ENCODE assay signal across 14 cellular contexts in genomic region chr1:41712687-41713086, GRCh38.
DNase-seq lines count a peak whose midpoint lies in the region; ATAC-seq and TF ChIP-seq lines count a peak whose summit lies in the region.
"Had no signal": no experiment of that assay in that cellular context is flagged by ENCODE, and none has a peak within 500 bp of the region (broad histone marks: within the 10 kb centered on the region; RNA-seq: fewer than 3 reads in every experiment).

No MANE protein-coding gene starts in this region.

- H3K4me3 ChIP-seq in DND-41 (ENCODE audit: low read depth in 1 of 2, low read length in 2 of 2): no peak overlapping the region
- no peak overlapping the region for H3K4me3 ChIP-seq in neural progenitor cell
- H3K4me3 ChIP-seq: body of pancreas had no signal

- no peaks in the 10 kb centered on the region for H3K9me3 Mint-ChIP-seq in dendritic cell treated with granulocyte-macrophage colony-stimulating factor and Interleukin-4, amounts not matched to agents 40 ng/mL and 50 ng/mL, for 4 days
- no peaks in the 10 kb centered on the region for H3K9me3 Mint-ChIP-seq in neural progenitor cell
- H3K9me3 Mint-ChIP-seq: endodermal cell had no signal

- H3K4me1 ChIP-seq in DND-41 (ENCODE audit: insufficient read depth, low read length): no peaks in the 10 kb centered on the region
- H3K4me1 ChIP-seq in neural progenitor cell: no peaks in the 10 kb centered on the region
- H3K4me1 ChIP-seq: body of pancreas had no signal

- H3K36me3 Mint-ChIP-seq in dendritic cell treated with granulocyte-macrophage colony-stimulating factor and Interleukin-4, amounts not matched to agents 40 ng/mL and 50 ng/mL, for 4 days (ENCODE audit: low read depth): no peaks in the 10 kb centered on the region
- no peaks in the 10 kb centered on the region for H3K36me3 Mint-ChIP-seq in neural progenitor cell

- H3K9me3 ChIP-seq in DND-41 (ENCODE audit: insufficient read depth, low read length, severe bottlenecking) (no peaks in the 10 kb centered on the region), neural progenitor cell (ENCODE audit: low read depth) (no peaks in the 10 kb centered on the region)
- H3K9me3 ChIP-seq: body of pancreas had no signal

- no peaks in the 10 kb centered on the region for H3F3A ChIP-seq in neural progenitor cell (ENCODE audit: low read depth)

- H3K27ac ChIP-seq in DND-41 (ENCODE audit: low read length): 0 out of 2 replicates have a peak overlapping the region, but pooled peaks have one; percentile 32
- no peak overlapping the region for H3K27ac ChIP-seq in neural progenitor cell
- H3K27ac ChIP-seq: body of pancreas had no signal

- peaks cover 96% of the 10 kb centered on the region for H3K4me1 Mint-ChIP-seq in dendritic cell treated with granulocyte-macrophage colony-stimulating factor and Interleukin-4, amounts not matched to agents 40 ng/mL and 50 ng/mL, for 4 days (ENCODE audit: low read depth)
- H3K4me1 Mint-ChIP-seq in neural progenitor cell: peaks cover 31% of the 10 kb centered on the region

- ATAC-seq in DND-41 (ENCODE audit: insufficient read depth, low read depth) (no peak), GM21528 (IDR thresholded peaks at IDR 0.05; ENCODE audit: low FRiP score, unreplicated experiment) (no peak), GM19463 (IDR thresholded peaks at IDR 0.05; ENCODE audit: unreplicated experiment) (no peak), HG02610 (IDR thresholded peaks at IDR 0.05; ENCODE audit: unreplicated experiment) (no peak)
- ATAC-seq: body of pancreas had no signal

- no peaks in the 10 kb centered on the region for H3K27me3 ChIP-seq in DND-41 (ENCODE audit: insufficient read depth, low read length, poor library complexity)
- no peaks in the 10 kb centered on the region for H3K27me3 ChIP-seq in neural progenitor cell
- H3K27me3 ChIP-seq: body of pancreas had no signal

- no peak for DNase-seq in DND-41
- DNase-seq in M059J (ENCODE audit: low read depth): peak; percentile 89
- DNase-seq in neural progenitor cell (ENCODE audit: low spot score): no peak
- DNase-seq in stimulated activated CD4-positive, alpha-beta T cell treated with anti-CD3 and anti-CD28 coated beads, Interleukin-4, amount 100 ng/mL, for 4 hours: no peak
- DNase-seq: activated CD4-positive, alpha-beta T cell treated with anti-CD3 and anti-CD28 coated beads, Interleukin-2, amount 50 U/mL, for 48 hours; endodermal cell; NCI-H1105; stimulated activated CD4-positive, alpha-beta T cell treated with anti-CD3 and anti-CD28 coated beads, Interleukin-2, amount 100 ng/mL, for 24 hours; T1000 had no signal

- H4K20me1 ChIP-seq in DND-41 (ENCODE audit: insufficient read depth, low read length) (peaks cover 93% of the 10 kb centered on the region), neural progenitor cell (ENCODE audit: low read depth) (no peaks in the 10 kb centered on the region)

- peak overlapping the region; percentile 68 for H3K27ac Mint-ChIP-seq in dendritic cell treated with granulocyte-macrophage colony-stimulating factor and Interleukin-4, amounts not matched to agents 40 ng/mL and 50 ng/mL, for 4 days
- H3K27ac Mint-ChIP-seq in neural progenitor cell: peak overlapping the region; percentile 25
- H3K27ac Mint-ChIP-seq: endodermal cell had no signal

- H3K4me2 ChIP-seq in DND-41 (ENCODE audit: insufficient read depth, low read length) (no peak overlapping the region), neural progenitor cell (no peak overlapping the region)

- H3K79me2 ChIP-seq in DND-41 (ENCODE audit: insufficient read depth, low read length): peaks cover 100% of the 10 kb centered on the region
- H3K79me2 ChIP-seq in neural progenitor cell (ENCODE audit: low read depth): no peaks in the 10 kb centered on the region

- no peak overlapping the region for H2AFZ ChIP-seq in DND-41 (ENCODE audit: low read depth, low read length)
- H2AFZ ChIP-seq in neural progenitor cell (replicated peaks): no peak overlapping the region

- peaks cover 22% of the 10 kb centered on the region for H3K27me3 Mint-ChIP-seq in dendritic cell treated with granulocyte-macrophage colony-stimulating factor and Interleukin-4, amounts not matched to agents 40 ng/mL and 50 ng/mL, for 4 days
- H3K27me3 Mint-ChIP-seq in neural progenitor cell (ENCODE audit: insufficient read depth, low read depth): peaks cover 4% of the 10 kb centered on the region

- intact Hi-C loops in dendritic cell treated with granulocyte-macrophage colony-stimulating factor and Interleukin-4, amounts not matched to agents 40 ng/mL and 50 ng/mL, for 4 days (cut with micrococcal nuclease): no loop called here

- H3K9ac ChIP-seq in DND-41 (ENCODE audit: low read depth, low read length): no peak overlapping the region
- no peak overlapping the region for H3K9ac ChIP-seq in neural progenitor cell

- H3K36me3 ChIP-seq in DND-41 (ENCODE audit: insufficient read depth, low read length) (no peaks in the 10 kb centered on the region; the same call in 1 of the 2 replicates), neural progenitor cell (no peaks in the 10 kb centered on the region)

- no peak overlapping the region for H3K4me3 Mint-ChIP-seq in dendritic cell treated with granulocyte-macrophage colony-stimulating factor and Interleukin-4, amounts not matched to agents 40 ng/mL and 50 ng/mL, for 4 days
- no peak overlapping the region for H3K4me3 Mint-ChIP-seq in neural progenitor cell
- H3K4me3 Mint-ChIP-seq: endodermal cell had no signal

- TF ChIP-seq CTCF in DND-41 (IDR thresholded peaks at IDR 0.05; ENCODE audit: borderline replicate concordance, extremely low read depth, low read length, poor library complexity, severe bottlenecking): no peak
- TF ChIP-seq CTCF in neural progenitor cell (IDR thresholded peaks at IDR 0.05): no peak
